14 cellular contexts compared by ENCODE assay signal in genomic region chr17:83092931-83093330, GRCh38. TPM values are rescaled to one million over a fixed set of nuclear protein-coding genes. Genes with fewer than 3 reads are reported as not detected.
DNase-seq lines count a peak whose midpoint lies in the region; ATAC-seq and TF ChIP-seq lines count a peak whose summit lies in the region.
"Had no signal": no experiment of that assay in that cellular context is flagged by ENCODE, and none has a peak within 500 bp of the region (broad histone marks: within the 10 kb centered on the region; RNA-seq: fewer than 3 reads in every experiment).

No MANE protein-coding gene starts in this region.

- H3K36me3 Mint-ChIP-seq in immature natural killer cell, result peaks cover 4 to 12% (median 11%) of the 10 kb centered on the region in 3 donors

- no peak overlapping the region for H3K4me3 ChIP-seq in ascending aorta
- no peak overlapping the region for H3K4me3 ChIP-seq in thoracic aorta

- ATAC-seq in thoracic aorta (ENCODE audit: insufficient number of reproducible peaks, low FRiP score, low read depth) (no peak), HG02981 (IDR thresholded peaks at IDR 0.05; ENCODE audit: unreplicated experiment) (no peak)

- H3K27me3 ChIP-seq in ascending aorta, result no peaks in the 10 kb centered on the region
- H3K27me3 ChIP-seq in thoracic aorta (replicated peaks; ENCODE audit: insufficient read depth), result no peaks in the 10 kb centered on the region

- DNase-seq in HT-29 (ENCODE audit: low spot score), result peak; percentile 50
- DNase-seq in ascending aorta (ENCODE audit: low spot score in 2 of 2), result no peak
- DNase-seq in immature natural killer cell, result peak in 2 of 3 donors; percentile 24 to 31
- DNase-seq in thoracic aorta (ENCODE audit: low spot score), result no peak
- no peak for DNase-seq in cerebellar nuclear complex (lab: John Stamatoyannopoulos, UW)
- no peak for DNase-seq in cerebellum (ENCODE audit: low spot score)
- DNase-seq: CD4-positive, alpha-beta memory T cell; MM.1S; NCI-H1105; NCI-H1694 treated with DMSO at 0.1 percent for 48 hours; NCI-H82; Right ventricle myocardium superior had no signal

- H3K9me3 ChIP-seq in ascending aorta (no peaks in the 10 kb centered on the region), thoracic aorta (no peaks in the 10 kb centered on the region)

- peaks cover 68 to 95% (median 85%) of the 10 kb centered on the region in 3 donors for H3K27me3 Mint-ChIP-seq in immature natural killer cell (ENCODE audit: low read depth in 3 of 3)
- H3K27me3 Mint-ChIP-seq: B cell; CD4-positive, alpha-beta memory T cell had no signal

- H3K9me3 Mint-ChIP-seq in immature natural killer cell, result peaks cover 0 to 6% (median 0%) of the 10 kb centered on the region in 6 donors
- H3K9me3 Mint-ChIP-seq: CD4-positive, alpha-beta memory T cell had no signal

- peak overlapping the region in 4 of 6 donors; percentile 49 to 85 (median 80) for H3K27ac Mint-ChIP-seq in immature natural killer cell
- H3K27ac Mint-ChIP-seq: B cell had no signal

- peaks cover 31 to 48% of the 10 kb centered on the region in 2 donors for H3K4me1 Mint-ChIP-seq in immature natural killer cell

- H3K27ac ChIP-seq in ascending aorta, result peak overlapping the region; percentile 43 to 59
- H3K27ac ChIP-seq in thoracic aorta, result peak overlapping the region; percentile 39 to 75

- peaks cover 47 to 67% of the 10 kb centered on the region in 2 donors for H3K36me3 ChIP-seq in ascending aorta
- H3K36me3 ChIP-seq in thoracic aorta, result peaks cover 43% of the 10 kb centered on the region

- TF ChIP-seq CTCF in ascending aorta (IDR thresholded peaks at IDR 0.05) (no peak), thoracic aorta (IDR thresholded peaks at IDR 0.05) (no peak)

- H3K4me1 ChIP-seq in ascending aorta, result peaks cover 16 to 60% of the 10 kb centered on the region in 2 donors
- H3K4me1 ChIP-seq in thoracic aorta (ENCODE audit: control insufficient read depth in 1 of 2, low read depth in 2 of 2), result peaks cover 37 to 65% of the 10 kb centered on the region in 2 donors

- peak overlapping the region in 4 of 5 donors; percentile 6 to 47 (median 24) for H3K4me3 Mint-ChIP-seq in immature natural killer cell
- H3K4me3 Mint-ChIP-seq: B cell; CD4-positive, alpha-beta memory T cell had no signal

- intact Hi-C loops in ascending aorta (cut with DNase I), result no loop called here

RNA-seq across cellular contexts. Expression of gene METRNL, which starts 13.5 kb away (rescaled TPM):
- 143 and 203 TPM in 2 replicates for total RNA-seq in HT-29 (2014; rRNA removed; shearing (Covaris generic))
- total RNA-seq in ascending aorta (257 TPM), thoracic aorta (100 to 1,000 TPM; 141 to 180 TPM), cerebellum (14.2 TPM)
- 10 to 100 TPM; 13.6 to 72.3 (median 49.2) TPM for polyA plus RNA-seq in immature natural killer cell

Comparison
In these comparisons a context has a peak if more than half of its experiments do, and no peak if none do; other contexts are left out.
1. DNase-seq: peak in HT-29 (single experiment) and immature natural killer cell (2 of 3); none in ascending aorta (0 of 2), thoracic aorta (single experiment), cerebellar nuclear complex (0 of 2) and cerebellum (single experiment).